ENCODE assay signal across 13 cellular contexts in the genomic region with DNA sequence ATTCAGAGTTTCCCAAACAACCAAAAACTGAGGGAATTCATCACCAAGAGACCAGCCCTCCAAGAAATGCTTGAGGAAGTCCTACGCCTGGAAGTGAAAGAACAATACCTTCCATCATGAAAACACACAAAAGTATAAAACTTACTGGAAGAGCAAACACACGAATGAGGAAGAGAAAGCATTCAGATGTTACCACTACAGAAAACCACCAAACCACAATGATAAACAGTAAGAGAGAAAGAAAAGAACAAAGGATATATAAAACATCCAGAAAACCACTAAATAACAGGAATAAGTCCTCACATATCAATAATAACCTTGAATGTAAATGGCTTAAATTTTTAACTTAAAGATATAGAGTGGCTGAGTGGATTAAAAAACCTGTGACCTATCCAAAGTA. TPM values are rescaled to one million over a fixed set of nuclear protein-coding genes. Genes with fewer than 3 reads are reported as not detected.
DNase-seq lines count a peak whose midpoint lies in the region; ATAC-seq, FAIRE-seq and TF ChIP-seq lines count a peak whose summit lies in the region.
"Had no signal": no experiment of that assay in that cellular context is flagged by ENCODE, and none has a peak within 500 bp of the region (broad histone marks: within the 10 kb centered on the region; RNA-seq: fewer than 3 reads in every experiment).

No MANE protein-coding gene starts in this region.

- H3K9me3 Mint-ChIP-seq in Caco-2 (ENCODE audit: unreplicated experiment) (peaks cover 7% of the 10 kb centered on the region), astrocyte (ENCODE audit: unreplicated experiment) (peaks cover 6% of the 10 kb centered on the region)
- peaks cover 6 to 22% (median 14%) of the 10 kb centered on the region in 8 donors for H3K9me3 Mint-ChIP-seq in CD4-positive, alpha-beta memory T cell

- peaks cover 52% of the 10 kb centered on the region for H3K79me2 ChIP-seq in astrocyte (ENCODE audit: insufficient read depth, low read length)

- DNase-seq in Caco-2 (no peak), IMR-90 (peak; percentile 62), astrocyte (ENCODE audit: low read depth) (peak; percentile 83), GM12892 (ENCODE audit: insufficient read length) (no peak)
- DNase-seq in CD4-positive, alpha-beta memory T cell = no peak
- no peak for DNase-seq in stimulated activated CD4-positive, alpha-beta T cell treated with anti-CD3 and anti-CD28 coated beads, Interleukin-2, amount 100 ng/mL, for 24 hours
- DNase-seq: activated CD8-positive, alpha-beta memory T cell treated with anti-CD3 and anti-CD28 coated beads, Interleukin-2, amount 10 ng/mL, durations not matched to agents 7 days and 5 days; hippocampal formation; NCI-H1694; SHP77 treated with DMSO at 0.1 percent for 48 hours had no signal

- H3K36me3 Mint-ChIP-seq in Caco-2 (ENCODE audit: insufficient read depth, unreplicated experiment) (peaks cover 26% of the 10 kb centered on the region), astrocyte (ENCODE audit: low read depth, unreplicated experiment) (peaks cover 23% of the 10 kb centered on the region)
- H3K36me3 Mint-ChIP-seq in CD4-positive, alpha-beta memory T cell = peaks cover 0 to 1% of the 10 kb centered on the region in 2 donors
- H3K36me3 Mint-ChIP-seq: activated CD8-positive, alpha-beta memory T cell treated with anti-CD3 and anti-CD28 coated beads, Interleukin-2, amount 10 ng/mL, durations not matched to agents 7 days and 5 days had no signal

- H3K36me3 ChIP-seq in Caco-2 (ENCODE audit: control insufficient read depth, insufficient read depth, low read length) (no peaks in the 10 kb centered on the region), IMR-90 (ENCODE audit: control insufficient read depth, insufficient read depth, low read length) (peaks cover 2% of the 10 kb centered on the region; the same call in 1 of the 2 replicates), astrocyte (ENCODE audit: insufficient read depth, low read length) (no peaks in the 10 kb centered on the region)
- H3K36me3 ChIP-seq in CD4-positive, alpha-beta memory T cell (ENCODE audit: insufficient read depth, low read length) = no peaks in the 10 kb centered on the region

- H2BK20ac ChIP-seq in IMR-90 (ENCODE audit: low read depth, low read length) = peak overlapping the region; percentile 51; the same call in 1 of the 2 replicates

- TF ChIP-seq POLR2A in IMR-90 (IDR thresholded peaks at IDR 0.05; ENCODE audit: low read depth, low read length) = no peak
- no peak for TF ChIP-seq POLR2A in GM12892 (IDR thresholded peaks at IDR 0.05; ENCODE audit: low read depth, low read length)

- H3K9me3 ChIP-seq in Caco-2 (no peaks in the 10 kb centered on the region), IMR-90 (ENCODE audit: control insufficient read depth, insufficient read depth, low read length) (peaks cover 3% of the 10 kb centered on the region), astrocyte (ENCODE audit: insufficient read depth, low read depth, low read length) (no peaks in the 10 kb centered on the region)
- no peaks in the 10 kb centered on the region for H3K9me3 ChIP-seq in CD4-positive, alpha-beta memory T cell (ENCODE audit: control insufficient read depth in 1 of 2, low read length in 2 of 2)

- FAIRE-seq in astrocyte (lab: Jason Lieb, UNC) = peak; percentile 58
- no peak for FAIRE-seq in GM12892 (lab: Jason Lieb, UNC)

- H2AK9ac ChIP-seq in IMR-90 (replicated peaks; ENCODE audit: low read depth, low read length, poor library complexity) = no peak overlapping the region

- no peaks in the 10 kb centered on the region for H3K27me3 ChIP-seq in Caco-2 (replicated peaks; ENCODE audit: control insufficient read depth, insufficient read depth, low read length)
- no peaks in the 10 kb centered on the region for H3K27me3 ChIP-seq in IMR-90 (ENCODE audit: control insufficient read depth, insufficient read depth, low read length)
- no peaks in the 10 kb centered on the region for H3K27me3 ChIP-seq in astrocyte (ENCODE audit: insufficient read depth, low read length)
- H3K27me3 ChIP-seq in CD4-positive, alpha-beta memory T cell (ENCODE audit: insufficient read depth, low read length) = no peaks in the 10 kb centered on the region

- H3K56ac ChIP-seq in IMR-90 (ENCODE audit: extremely low read depth, insufficient read depth, low read length) = no peak overlapping the region

- no peaks in the 10 kb centered on the region for H3K27me3 Mint-ChIP-seq in Caco-2 (ENCODE audit: insufficient read depth, unreplicated experiment)
- no peaks in the 10 kb centered on the region for H3K27me3 Mint-ChIP-seq in astrocyte (ENCODE audit: low read depth, unreplicated experiment)
- peaks cover 2 to 8% of the 10 kb centered on the region in 2 donors for H3K27me3 Mint-ChIP-seq in CD4-positive, alpha-beta memory T cell

- dilution Hi-C loops in IMR-90 (cut with HindIII; ENCODE audit: low sequenced_read_pairs, unreplicated experiment) = no loop called here

- H3K4me2 ChIP-seq in IMR-90 (ENCODE audit: low read depth, low read length) (peak overlapping the region; percentile 8; the same call in 1 of the 2 replicates), astrocyte (ENCODE audit: low read length) (peak overlapping the region; percentile 19)

- H3K9ac ChIP-seq in IMR-90 (ENCODE audit: low read depth, low read length) = peak overlapping the region; percentile 4; the same call in 1 of the 2 replicates
- H3K9ac ChIP-seq in astrocyte (ENCODE audit: low read length) = peak overlapping the region; percentile 13

- H3K4me1 ChIP-seq in Caco-2 = peaks cover 22% of the 10 kb centered on the region
- H3K4me1 ChIP-seq in IMR-90 (ENCODE audit: control insufficient read depth, insufficient read depth, low read length) = peaks cover 27% of the 10 kb centered on the region
- H3K4me1 ChIP-seq in astrocyte (ENCODE audit: insufficient read depth, low read length) = peaks cover 39% of the 10 kb centered on the region
- no peaks in the 10 kb centered on the region for H3K4me1 ChIP-seq in CD4-positive, alpha-beta memory T cell (ENCODE audit: insufficient read depth, low read length)

- no peak overlapping the region for H3K4me3 Mint-ChIP-seq in Caco-2 (ENCODE audit: unreplicated experiment)
- no peak overlapping the region for H3K4me3 Mint-ChIP-seq in astrocyte (ENCODE audit: unreplicated experiment)
- peak overlapping the region in 1 of 8 donors; percentile 36 for H3K4me3 Mint-ChIP-seq in CD4-positive, alpha-beta memory T cell
- H3K4me3 Mint-ChIP-seq: activated CD8-positive, alpha-beta memory T cell treated with anti-CD3 and anti-CD28 coated beads, Interleukin-2, amount 10 ng/mL, durations not matched to agents 7 days and 5 days; central memory CD8-positive, alpha-beta T cell had no signal

- no peak overlapping the region; the same call in 1 of the 2 replicates for H3K23ac ChIP-seq in IMR-90 (ENCODE audit: low read depth, low read length)

- no CpG with 5 or more reads among the region's 2 CpGs for WGBS in IMR-90 (ENCODE audit: extremely low coverage in 2 of 2, insufficient read length in 1 of 2), 2 experiments

- H3K14ac ChIP-seq in IMR-90 (replicated peaks; ENCODE audit: low read depth, low read length) = no peak overlapping the region; the same call in 1 of the 2 replicates

- H3K27ac Mint-ChIP-seq in Caco-2 (ENCODE audit: unreplicated experiment) (peak overlapping the region; percentile 23), astrocyte (ENCODE audit: unreplicated experiment) (no peak overlapping the region)
- H3K27ac Mint-ChIP-seq in CD4-positive, alpha-beta memory T cell = peak overlapping the region in 1 of 7 donors; percentile 9
- H3K27ac Mint-ChIP-seq: activated CD8-positive, alpha-beta memory T cell treated with anti-CD3 and anti-CD28 coated beads, Interleukin-2, amount 10 ng/mL, durations not matched to agents 7 days and 5 days had no signal

- no peak for TF ChIP-seq RAD21 in IMR-90 (IDR thresholded peaks at IDR 0.05; ENCODE audit: low read length)

- no peak overlapping the region for H4K5ac ChIP-seq in IMR-90 (ENCODE audit: low read depth, low read length)

- H3K4me3 ChIP-seq in Caco-2 (ENCODE audit: low read depth, low read length) (no peak overlapping the region), IMR-90 (ENCODE audit: insufficient read depth, low read depth, low read length) (no peak overlapping the region), astrocyte (ENCODE audit: insufficient read depth, low read depth, low read length) (no peak overlapping the region)
- no peak overlapping the region for H3K4me3 ChIP-seq in CD4-positive, alpha-beta memory T cell (ENCODE audit: low read length in 2 of 2)

- 0 out of 2 replicates have a peak overlapping the region, but pooled peaks have one; percentile 77 for H2BK120ac ChIP-seq in IMR-90 (ENCODE audit: low read depth, low read length)

- peak overlapping the region in 1 of 2 experiments; percentile 61; a peak in 1 of 4 replicates for H4K8ac ChIP-seq in IMR-90 (ENCODE audit: low read depth in 2 of 2, low read length in 2 of 2)

- ATAC-seq in GM21423 (IDR thresholded peaks at IDR 0.05; ENCODE audit: unreplicated experiment) = peak; percentile 47
- no peak for ATAC-seq in IMR-90 (ENCODE audit: low read depth)
- no peak for ATAC-seq in GM18873 (IDR thresholded peaks at IDR 0.05; ENCODE audit: low FRiP score, unreplicated experiment)
- ATAC-seq: activated CD8-positive, alpha-beta memory T cell treated with anti-CD3 and anti-CD28 coated beads, Interleukin-2, amount 10 ng/mL, durations not matched to agents 7 days and 5 days had no signal

- H2BK5ac ChIP-seq in IMR-90 (ENCODE audit: low read depth, low read length, poor library complexity, severe bottlenecking) = peak overlapping the region; percentile 86

- no peaks in the 10 kb centered on the region for H4K20me1 ChIP-seq in IMR-90 (ENCODE audit: insufficient read depth, low read length)
- H4K20me1 ChIP-seq in astrocyte (ENCODE audit: insufficient read depth, low read length) = no peaks in the 10 kb centered on the region

- no peak overlapping the region for H2AFZ ChIP-seq in IMR-90 (replicated peaks; ENCODE audit: low read length, poor library complexity)
- H2AFZ ChIP-seq in astrocyte (ENCODE audit: low read depth, low read length) = no peak overlapping the region

- peaks cover 25 to 57% of the 10 kb centered on the region in 2 experiments for H3K79me1 ChIP-seq in IMR-90 (ENCODE audit: low read depth in 1 of 2, low read length in 2 of 2)

- H2BK15ac ChIP-seq in IMR-90 (ENCODE audit: low read depth, low read length) = peak overlapping the region; percentile 37; the same call in 1 of the 3 replicates

- CTCF ChIA-PET in Caco-2 (lab: Charles Lee) (no interaction called here), IMR-90 (lab: Yijun Ruan, JAX) (no interaction called here)
- CTCF ChIA-PET in CD4-positive, alpha-beta memory T cell (lab: Charles Lee; ENCODE audit: partially characterized antibody) = no interaction called here

- H3K27ac ChIP-seq in IMR-90 (ENCODE audit: insufficient read depth, low read length) (no peak overlapping the region), astrocyte (ENCODE audit: low read depth, low read length) (peak overlapping the region; percentile 3)
- no peak overlapping the region for H3K27ac ChIP-seq in CD4-positive, alpha-beta memory T cell (ENCODE audit: low read depth, low read length)

- POLR2A ChIA-PET in Caco-2 (lab: Charles Lee) = no interaction called here
- POLR2A ChIA-PET in IMR-90 (lab: Charles Lee; ENCODE audit: unreplicated experiment) = no interaction called here
- POLR2A ChIA-PET in CD4-positive, alpha-beta memory T cell (lab: Charles Lee; ENCODE audit: partially characterized antibody) = no interaction called here

- intact Hi-C loops in Caco-2 (cut with micrococcal nuclease; ENCODE audit: unreplicated experiment) = no loop called here
- intact Hi-C loops in IMR-90 (cut with micrococcal nuclease) = loop anchor here (5.0 kb wide), 1 partner anchor 242 kb away; no protein-coding TSS in a partner anchor
- intact Hi-C loops in CD4-positive, alpha-beta memory T cell (cut with micrococcal nuclease) = no loop called here

- TF ChIP-seq CTCF in Caco-2 (IDR thresholded peaks at IDR 0.05; ENCODE audit: insufficient read depth in 1 of 2, low read depth in 1 of 2, low read length in 1 of 2, severe bottlenecking in 1 of 2, unreplicated experiment in 1 of 2) (no peak), IMR-90 (conservative IDR thresholded peaks at IDR 0.05; ENCODE audit: low read depth, low read length) (no peak), astrocyte (IDR thresholded peaks at IDR 0.05; ENCODE audit: insufficient read depth, low read depth, low read length) (no peak)

- no TSS peak for BruUV-seq in Caco-2 (replicated peaks; lab: Mats Ljungman, UMichigan)
- BruUV-seq in IMR-90 (replicated peaks; lab: Mats Ljungman, UMichigan) = no TSS peak

- in situ Hi-C loops in IMR-90 (cut with MboI; ENCODE audit: low sequenced_read_pairs) = no loop called here

- H3K18ac ChIP-seq in IMR-90 (ENCODE audit: low read depth, low read length) = no peak overlapping the region

- peaks cover 12% of the 10 kb centered on the region for H3K9me1 ChIP-seq in IMR-90 (ENCODE audit: insufficient read depth, low read length)

- peaks cover 21% of the 10 kb centered on the region for H3K4me1 Mint-ChIP-seq in Caco-2 (ENCODE audit: low read depth, unreplicated experiment)
- peaks cover 36% of the 10 kb centered on the region for H3K4me1 Mint-ChIP-seq in astrocyte (ENCODE audit: low read depth, unreplicated experiment)
- peaks cover 2 to 8% (median 5%) of the 10 kb centered on the region in 4 donors for H3K4me1 Mint-ChIP-seq in CD4-positive, alpha-beta memory T cell

- no peak overlapping the region for H3K4ac ChIP-seq in IMR-90 (ENCODE audit: low read depth, low read length)

- H4K91ac ChIP-seq in IMR-90 (ENCODE audit: insufficient read depth, low read depth, low read length) = no peak overlapping the region

- no peak overlapping the region for H2AK5ac ChIP-seq in IMR-90 (ENCODE audit: low read depth, low read length)

RNA-seq across cellular contexts. Expression of a gene that starts 58.5 kb away (rescaled TPM):
- 18.1 and 18.6 TPM in 2 replicates for total RNA-seq in Caco-2 (2022)
- 30.5 and 51.4 TPM in 2 replicates for total RNA-seq in IMR-90 (2012; rRNA removed)
- polyA plus RNA-seq in IMR-90 (2012; rRNA removed) = 11.2 and 15.3 TPM in 2 replicates
- polyA plus RNA-seq in IMR-90 (2012; cell fraction: cytosol; rRNA removed) = 3.2 and 4.2 TPM in 2 replicates
- polyA plus RNA-seq in IMR-90 (2012; cell fraction: nucleus; rRNA removed; ENCODE audit: low replicate concordance) = 4.7 and 10.9 TPM in 2 replicates
- total RNA-seq in astrocyte = 36.4 and 38.4 TPM in 2 replicates
- polyA plus RNA-seq in GM12892 (2012; ENCODE audit: missing spikeins) = 18.7 TPM
- total RNA-seq in CD4-positive, alpha-beta memory T cell = 10 to 100 TPM; 36.1 to 37.0 TPM
- 10 to 100 TPM; 21.2 to 25.4 TPM for polyA plus RNA-seq in CD4-positive, alpha-beta memory T cell

Comparison
In these comparisons a context has a peak if more than half of its experiments do, and no peak if none do; other contexts are left out.
1. DNase-seq: peak in IMR-90 (single experiment) and astrocyte (single experiment); none in Caco-2 (0 of 2), GM12892 (single experiment), CD4-positive, alpha-beta memory T cell (0 of 5) and stimulated activated CD4-positive, alpha-beta T cell treated with anti-CD3 and anti-CD28 coated beads, Interleukin-2, amount 100 ng/mL, for 24 hours (0 of 2).